ENCODE assay signal across 7 cellular contexts in the genomic region with DNA sequence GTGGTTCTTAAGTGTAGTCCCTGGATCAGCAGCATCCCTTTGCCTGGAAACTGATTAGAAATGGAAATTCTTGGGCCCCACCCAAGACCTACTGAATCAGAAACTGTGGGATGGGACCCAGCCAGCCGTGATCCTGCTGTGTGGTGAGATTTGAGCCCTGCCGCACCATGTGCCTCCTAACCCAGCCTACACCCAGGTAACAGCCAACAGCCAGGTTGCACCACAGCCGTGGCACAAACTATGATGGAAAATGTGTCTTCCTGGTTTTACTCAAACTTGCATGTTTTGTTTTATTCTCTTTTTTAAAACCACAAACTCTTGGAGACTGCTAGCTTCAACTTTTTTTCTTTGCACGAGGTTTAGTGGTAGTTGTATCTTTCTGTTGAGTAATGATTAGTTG. TPM values are rescaled to one million over a fixed set of nuclear protein-coding genes. Genes with fewer than 3 reads are reported as not detected.
DNase-seq lines count a peak whose midpoint lies in the region; ATAC-seq and TF ChIP-seq lines count a peak whose summit lies in the region.

No MANE protein-coding gene starts in this region.

- H3K4me2 ChIP-seq in IMR-90 (ENCODE audit: low read depth, low read length): peak overlapping the region; percentile 99

- CTCF ChIA-PET in IMR-90 (lab: Yijun Ruan, JAX): interaction anchor here (0.6 to 2.1 kb wide), 3 partner anchors 12 to 86 kb away, joined by 3 to 6 read pairs (median 5); no protein-coding TSS in a partner anchor

- H3K4me1 ChIP-seq in IMR-90 (ENCODE audit: control insufficient read depth, insufficient read depth, low read length): peaks cover 36% of the 10 kb centered on the region

- peaks cover 10 to 81% of the 10 kb centered on the region in 2 experiments; a peak in 3 of 4 replicates for H3K79me1 ChIP-seq in IMR-90 (ENCODE audit: low read depth in 1 of 2, low read length in 2 of 2)

- peaks cover 19% of the 10 kb centered on the region for H3K36me3 ChIP-seq in IMR-90 (ENCODE audit: control insufficient read depth, insufficient read depth, low read length)

- H2BK20ac ChIP-seq in IMR-90 (ENCODE audit: low read depth, low read length): no peak overlapping the region

- WGBS in IMR-90 (ENCODE audit: extremely low coverage in 2 of 2, insufficient read length in 1 of 2), 2 experiments: no CpG with 5 or more reads among the region's 4 CpGs

- H2AFZ ChIP-seq in IMR-90 (replicated peaks; ENCODE audit: low read length, poor library complexity): no peak overlapping the region

- peaks cover 66% of the 10 kb centered on the region for H4K20me1 ChIP-seq in IMR-90 (ENCODE audit: insufficient read depth, low read length)

- POLR2A ChIA-PET in IMR-90 (lab: Charles Lee; ENCODE audit: unreplicated experiment): interaction anchor here (0.9 to 1.1 kb wide), 2 partner anchors 59 to 67 kb away, joined by 3 to 4 read pairs; no protein-coding TSS in a partner anchor

- H3K4ac ChIP-seq in IMR-90 (ENCODE audit: low read depth, low read length): peak overlapping the region; percentile 17; the same call in 1 of the 2 replicates

- peak overlapping the region; percentile 50; the same call in 1 of the 2 replicates for H3K56ac ChIP-seq in IMR-90 (ENCODE audit: extremely low read depth, insufficient read depth, low read length)

- peak overlapping the region; percentile 38; the same call in 1 of the 2 replicates for H2AK5ac ChIP-seq in IMR-90 (ENCODE audit: low read depth, low read length)

- dilution Hi-C loops in IMR-90 (cut with HindIII; ENCODE audit: low sequenced_read_pairs, unreplicated experiment): no loop called here

- H2BK120ac ChIP-seq in IMR-90 (ENCODE audit: low read depth, low read length): peak overlapping the region; percentile 21

- H3K9me1 ChIP-seq in IMR-90 (ENCODE audit: insufficient read depth, low read length): peaks cover 50% of the 10 kb centered on the region

- no peaks in the 10 kb centered on the region for H3K9me3 ChIP-seq in IMR-90 (ENCODE audit: control insufficient read depth, insufficient read depth, low read length)

- TF ChIP-seq RAD21 in IMR-90 (IDR thresholded peaks at IDR 0.05; ENCODE audit: low read length): no peak

- ATAC-seq in IMR-90 (ENCODE audit: low read depth): no peak

- H3K18ac ChIP-seq in IMR-90 (ENCODE audit: low read depth, low read length): peak overlapping the region; percentile 51

- peak overlapping the region; percentile 2 for H2AK9ac ChIP-seq in IMR-90 (replicated peaks; ENCODE audit: low read depth, low read length, poor library complexity)

- peak overlapping the region; percentile 11 for H2BK5ac ChIP-seq in IMR-90 (ENCODE audit: low read depth, low read length, poor library complexity, severe bottlenecking)

- H3K9ac ChIP-seq in IMR-90 (ENCODE audit: low read depth, low read length): peak overlapping the region; percentile 79

- no peaks in the 10 kb centered on the region for H3K27me3 ChIP-seq in IMR-90 (ENCODE audit: control insufficient read depth, insufficient read depth, low read length)

- peak overlapping the region; percentile 77 for H3K4me3 ChIP-seq in IMR-90 (ENCODE audit: insufficient read depth, low read depth, low read length)

- peak; percentile 59 for DNase-seq in IMR-90
- DNase-seq in activated T-helper 9 cell treated with anti-CD3 and anti-CD28 coated beads, Interleukin-2, amount 50 U/mL, for 16 hours (ENCODE audit: low read depth): peak; percentile 6
- peak; percentile 63 for DNase-seq in kidney tubule cell (ENCODE audit: low spot score)
- peak; percentile 64 for DNase-seq in stromal cell of bone marrow (ENCODE audit: low read depth)
- no peak for DNase-seq in NCI-H146 (lab: John Stamatoyannopoulos, UW)
- DNase-seq in NCI-H2081 (lab: John Stamatoyannopoulos, UW): no peak
- no peak for DNase-seq in HCEC 1CT

- TF ChIP-seq CTCF in IMR-90 (conservative IDR thresholded peaks at IDR 0.05; ENCODE audit: low read depth, low read length): no peak

- in situ Hi-C loops in IMR-90 (cut with MboI; ENCODE audit: low sequenced_read_pairs): loop anchor here (10.0 kb wide), 1 partner anchor 58 kb away; no protein-coding TSS in a partner anchor

- peak overlapping the region; percentile 79; the same call in 1 of the 2 replicates for H3K23ac ChIP-seq in IMR-90 (ENCODE audit: low read depth, low read length)

- intact Hi-C loops in IMR-90 (cut with micrococcal nuclease): loop anchor here (10.0 kb wide), 1 partner anchor 552 kb away; no protein-coding TSS in a partner anchor

- peak overlapping the region; percentile 96; the same call in 1 of the 2 replicates for H3K14ac ChIP-seq in IMR-90 (replicated peaks; ENCODE audit: low read depth, low read length)

- H4K91ac ChIP-seq in IMR-90 (ENCODE audit: insufficient read depth, low read depth, low read length): peak overlapping the region; percentile 17; the same call in 1 of the 2 replicates

- H3K27ac ChIP-seq in IMR-90 (ENCODE audit: insufficient read depth, low read length): peak overlapping the region; percentile 58

- H4K5ac ChIP-seq in IMR-90 (ENCODE audit: low read depth, low read length): no peak overlapping the region; the same call in 1 of the 2 replicates

- no peak overlapping the region for H2BK15ac ChIP-seq in IMR-90 (ENCODE audit: low read depth, low read length)

- no TSS peak for BruUV-seq in IMR-90 (replicated peaks; lab: Mats Ljungman, UMichigan)

- no peak overlapping the region for H4K8ac ChIP-seq in IMR-90 (ENCODE audit: low read depth in 2 of 2, low read length in 2 of 2)

- TF ChIP-seq POLR2A in IMR-90 (IDR thresholded peaks at IDR 0.05; ENCODE audit: low read depth, low read length): no peak

TF ChIP-seq in IMR-90, 13 proteins besides CTCF, POLR2A, EP300 and RAD21:
- TF ChIP-seq SMC3 (IDR thresholded peaks at IDR 0.05; ENCODE audit: low read depth, low read length) (no peak), RFX5 (IDR thresholded peaks at IDR 0.05; ENCODE audit: low read depth, low read length) (no peak), MXI1 (IDR thresholded peaks at IDR 0.05; ENCODE audit: borderline replicate concordance, low read depth, low read length) (peak; percentile 41; the same call in 1 of the 2 replicates), CHD1 (IDR thresholded peaks at IDR 0.05; ENCODE audit: low read depth, low read length) (no peak), RCOR1 (IDR thresholded peaks at IDR 0.05; ENCODE audit: insufficient replicate concordance, low read length) (no peak), MAFK (IDR thresholded peaks at IDR 0.05; ENCODE audit: low read depth, low read length) (no peak)
TF ChIP-seq in IMR-90: peak in this region for 1.

RNA-seq across cellular contexts. Expression of gene LIMD1, which starts 2.6 kb away (rescaled TPM):
- total RNA-seq in IMR-90 (2012; rRNA removed): 21.5 and 22.5 TPM in 2 replicates
- polyA plus RNA-seq in IMR-90 (2012; rRNA removed): 20.5 and 20.9 TPM in 2 replicates
- 12.3 and 13.9 TPM in 2 replicates for polyA plus RNA-seq in IMR-90 (2012; cell fraction: cytosol; rRNA removed)
- 52.7 and 53.0 TPM in 2 replicates for polyA plus RNA-seq in IMR-90 (2012; cell fraction: nucleus; rRNA removed; ENCODE audit: low replicate concordance)

Comparison
In these comparisons a context has a peak if more than half of its experiments do, and no peak if none do; other contexts are left out.
1. DNase-seq: peak in IMR-90 (single experiment), activated T-helper 9 cell treated with anti-CD3 and anti-CD28 coated beads, Interleukin-2, amount 50 U/mL, for 16 hours (single experiment), kidney tubule cell (single experiment) and stromal cell of bone marrow (single experiment); none in NCI-H146 (single experiment), NCI-H2081 (0 of 2) and HCEC 1CT (single experiment).